ENCODE assay signal across 1 cellular context in genomic region chr12:85278598-85279448, GRCh38.
TF ChIP-seq lines count a peak whose summit lies in the region.

No MANE protein-coding gene starts in this region.

TF ChIP-seq in HepG2, 621 proteins besides CTCF, POLR2A, EP300 and RAD21:
- TF ChIP-seq ZNF598 (CRISPR knock-in tag; IDR thresholded peaks at IDR 0.05; ENCODE audit: borderline replicate concordance) (no peak), SETDB1 (CRISPR knock-in tag; IDR thresholded peaks at IDR 0.05; ENCODE audit: borderline replicate concordance) (no peak), ZNF740 (CRISPR knock-in tag; IDR thresholded peaks at IDR 0.05) (no peak), ZNF616 (CRISPR knock-in tag; IDR thresholded peaks at IDR 0.05; ENCODE audit: low read depth) (no peak), SMAD3 (CRISPR knock-in tag; IDR thresholded peaks at IDR 0.05) (no peak), ELK4 (CRISPR knock-in tag; IDR thresholded peaks at IDR 0.05; ENCODE audit: borderline replicate concordance) (no peak), RFX5 (IDR thresholded peaks at IDR 0.05; ENCODE audit: low read depth, low read length) (no peak), RELA (CRISPR knock-in tag; IDR thresholded peaks at IDR 0.05) (no peak), ZNF567 (CRISPR knock-in tag; IDR thresholded peaks at IDR 0.05; ENCODE audit: borderline replicate concordance) (no peak), CAMTA2 (CRISPR knock-in tag; IDR thresholded peaks at IDR 0.05; ENCODE audit: borderline replicate concordance) (no peak), ZNF605 (CRISPR knock-in tag; IDR thresholded peaks at IDR 0.05) (no peak), POLR2AphosphoS2 (IDR thresholded peaks at IDR 0.05; ENCODE audit: low read depth, low read length) (no peak), ZNF687 (CRISPR knock-in tag; IDR thresholded peaks at IDR 0.05) (no peak), ZBTB1 (CRISPR knock-in tag; IDR thresholded peaks at IDR 0.05; ENCODE audit: borderline replicate concordance) (no peak), BHLHE40 (IDR thresholded peaks at IDR 0.05; ENCODE audit: low read length) (no peak), ZHX2 (IDR thresholded peaks at IDR 0.05; ENCODE audit: low read depth) (no peak), ZHX2 (CRISPR knock-in tag; IDR thresholded peaks at IDR 0.05; ENCODE audit: borderline replicate concordance) (no peak), CREB1 (IDR thresholded peaks at IDR 0.05) (no peak), CREB1 (CRISPR knock-in tag; IDR thresholded peaks at IDR 0.05) (no peak), GMEB1 (CRISPR knock-in tag; IDR thresholded peaks at IDR 0.05; ENCODE audit: borderline replicate concordance) (no peak)
